ENCODE assay signal across 1 cellular context in the genomic region with DNA sequence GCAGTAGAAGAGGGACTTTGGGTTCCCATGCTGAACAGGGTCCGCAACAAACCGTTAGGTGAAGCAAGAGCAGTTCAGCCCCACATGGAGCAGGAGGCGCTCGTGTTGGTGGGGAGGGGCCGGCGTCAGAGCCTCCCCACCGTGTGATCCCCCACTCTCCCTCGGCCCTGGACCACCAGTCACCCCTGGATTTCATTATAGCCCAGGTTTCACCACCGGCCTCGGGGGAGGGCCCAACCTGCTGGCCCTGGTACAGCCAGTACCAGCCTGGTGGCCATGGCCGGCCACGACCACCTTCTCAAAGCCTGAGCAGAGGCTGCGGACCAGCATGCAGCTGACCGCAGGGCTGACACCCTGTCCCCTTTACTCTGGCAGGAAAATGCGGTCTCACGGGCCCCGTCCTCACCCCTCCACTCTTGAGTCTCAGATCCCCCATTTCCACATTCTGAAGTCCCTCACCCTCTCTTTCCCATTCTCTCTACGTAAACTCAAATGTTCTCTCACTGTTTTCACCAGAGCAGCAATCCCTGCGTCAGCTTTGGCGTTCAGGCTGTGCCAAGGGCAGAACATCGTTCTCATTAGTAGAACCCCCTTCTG.
TF ChIP-seq lines count a peak whose summit lies in the region.

No MANE protein-coding gene starts in this region.

TF ChIP-seq in IMR-90, 13 proteins besides CTCF, POLR2A, EP300 and RAD21 (continued from another document):
- TF ChIP-seq USF2 (IDR thresholded peaks at IDR 0.05; ENCODE audit: low read depth, low read length) = no peak
- no peak for TF ChIP-seq MAFK (IDR thresholded peaks at IDR 0.05; ENCODE audit: low read depth, low read length)
